ENCODE assay signal across 13 cellular contexts in genomic region chr22:40418366-40419201, GRCh38. TPM values are rescaled to one million over a fixed set of nuclear protein-coding genes. Genes with fewer than 3 reads are reported as not detected.
DNase-seq lines count a peak whose midpoint lies in the region; ATAC-seq, FAIRE-seq and TF ChIP-seq lines count a peak whose summit lies in the region.
"Had no signal": no experiment of that assay in that cellular context is flagged by ENCODE, and none has a peak within 500 bp of the region (broad histone marks: within the 10 kb centered on the region; RNA-seq: fewer than 3 reads in every experiment).

No MANE protein-coding gene starts in this region.

- H3K4me3 ChIP-seq in GM12878: no peak overlapping the region
- H3K4me3 ChIP-seq: HAP-1, prostate gland had no signal

- H3K4me2 ChIP-seq in GM12878 (ENCODE audit: control insufficient read depth, insufficient read depth): no peak overlapping the region

- peak; percentile 70 for FAIRE-seq in GM12891 (lab: Jason Lieb, UNC)
- no peak for FAIRE-seq in GM12878 (lab: Jason Lieb, UNC)

- H4K20me1 ChIP-seq in GM12878 (ENCODE audit: control insufficient read depth, insufficient read depth): no peaks in the 10 kb centered on the region

- no peak for DNase-seq in GM12891 (ENCODE audit: insufficient read length, low spot score)
- peak; percentile 97 for DNase-seq in NCI-H2171 treated with DMSO at 0.1 percent for 48 hours (lab: John Stamatoyannopoulos, UW)
- no peak for DNase-seq in GM12878 (ENCODE audit: low read depth, low spot score)
- DNase-seq in occipital lobe (lab: John Stamatoyannopoulos, UW): peak; percentile 25
- DNase-seq in SIG-M5 (lab: John Stamatoyannopoulos, UW): no peak
- no peak for DNase-seq in hepatic stellate cell (ENCODE audit: low spot score)
- DNase-seq: activated CD4-positive, alpha-beta memory T cell treated with anti-CD3 and anti-CD28 coated beads for 36 hours; DMS79 had no signal

- TF ChIP-seq RAD21 in GM12878 (IDR thresholded peaks at IDR 0.05; ENCODE audit: insufficient read depth, low read depth, low read length): no peak

- SMC1A ChIA-PET in GM12878 (lab: Charles Lee; ENCODE audit: uncharacterized antibody, unreplicated experiment): no interaction called here

- ATAC-seq in GM12878: no peak
- ATAC-seq in HG03469 (IDR thresholded peaks at IDR 0.05; ENCODE audit: unreplicated experiment): no peak
- no peak for ATAC-seq in GM18868 (IDR thresholded peaks at IDR 0.05; ENCODE audit: unreplicated experiment)
- ATAC-seq: SK-N-SH treated with all-trans-retinoic acid at 6 μM for 48 hours had no signal

- TF ChIP-seq EP300 in GM12878 (IDR thresholded peaks at IDR 0.05; ENCODE audit: borderline replicate concordance in 1 of 2, control insufficient read depth in 1 of 2, low read depth in 2 of 2, low read length in 2 of 2): no peak

- no peak overlapping the region for H3K9ac ChIP-seq in GM12878 (ENCODE audit: control insufficient read depth, insufficient read depth, low read length)

- CTCF ChIA-PET in GM12878 (lab: Yijun Ruan, JAX): interaction anchor here (1.3 kb wide), 1 partner anchor 18 kb away, joined by 4 read pairs; no protein-coding TSS in a partner anchor

- no peak for TF ChIP-seq CTCF in GM12878 (IDR thresholded peaks at IDR 0.05 in 2 of 3, conservative IDR thresholded peaks at IDR 0.05 in 1 of 3; ENCODE audit: control insufficient read depth in 2 of 3, extremely low read depth in 1 of 3, insufficient read depth in 1 of 3, low read depth in 3 of 3, low read length in 3 of 3)

- H3K27me3 ChIP-seq in GM12878 (replicated peaks in 1 of 2; ENCODE audit: control insufficient read depth in 2 of 2, insufficient read depth in 2 of 2, low read length in 1 of 2): no peaks in the 10 kb centered on the region

- peaks cover 32% of the 10 kb centered on the region for H3K4me1 ChIP-seq in GM12878 (ENCODE audit: control insufficient read depth, insufficient read depth, low read length)
- H3K4me1 ChIP-seq: HAP-1, prostate gland had no signal

- H2AFZ ChIP-seq in GM12878 (ENCODE audit: control insufficient read depth, low read depth, low read length): no peak overlapping the region

- POLR2A ChIA-PET in GM12878 (lab: Charles Lee): no interaction called here

- TF ChIP-seq POLR2A in GM12891 (IDR thresholded peaks at IDR 0.05; ENCODE audit: low read depth, low read length) (no peak), GM12878 (IDR thresholded peaks at IDR 0.05; ENCODE audit: low read depth, low read length) (no peak)

- RAD21 ChIA-PET in GM12878 (lab: Charles Lee; ENCODE audit: unreplicated experiment): no interaction called here

- H3K27ac ChIP-seq in GM12878 (ENCODE audit: control insufficient read depth, insufficient read depth): no peak overlapping the region
- H3K27ac ChIP-seq: prostate gland had no signal

- intact Hi-C loops in GM12878 (cut with micrococcal nuclease; ENCODE audit: unreplicated experiment): no loop called here

- no peaks in the 10 kb centered on the region for H3K9me3 ChIP-seq in GM12878 (replicated peaks; ENCODE audit: control insufficient read depth, insufficient read depth, low read length)
- H3K9me3 ChIP-seq: HAP-1, prostate gland had no signal

- H3K36me3 ChIP-seq in GM12878 (ENCODE audit: control insufficient read depth in 2 of 2, insufficient read depth in 2 of 2, low read length in 1 of 2): peaks cover 23 to 61% of the 10 kb centered on the region in 2 experiments; a peak in 3 of 4 replicates

- BruUV-seq in GM12878 (replicated peaks; lab: Mats Ljungman, UMichigan): no TSS peak

- peaks cover 1% of the 10 kb centered on the region for H3K79me2 ChIP-seq in GM12878 (ENCODE audit: control insufficient read depth, insufficient read depth, low read length)

- 70% methylated on average over 29 of the region's 42 CpGs for WGBS in GM12878 (ENCODE audit: insufficient coverage, insufficient replicate concordance, low lambda C conversion rate, missing lambda C conversion rate)

- in situ Hi-C loops in GM12878 (cut with MboI): no loop called here

TF ChIP-seq in GM12891, 5 proteins besides CTCF, POLR2A, EP300 and RAD21:
- TF ChIP-seq POU2F2 (IDR thresholded peaks at IDR 0.05; ENCODE audit: low read depth, low read length) (no peak), TAF1 (IDR thresholded peaks at IDR 0.05; ENCODE audit: low read depth, low read length) (no peak), SPI1 (IDR thresholded peaks at IDR 0.05; ENCODE audit: low read depth, low read length) (no peak), PAX5 (IDR thresholded peaks at IDR 0.05; ENCODE audit: insufficient read depth, low read length, severe bottlenecking) (no peak)

TF ChIP-seq in GM12878, 131 proteins besides CTCF, POLR2A, EP300 and RAD21:
- no peak for TF ChIP-seq ELK1 (IDR thresholded peaks at IDR 0.05; ENCODE audit: low read depth, low read length)
- 0 out of 2 replicates have a peak, but pooled peaks have one; percentile 29 for TF ChIP-seq TCF12 (IDR thresholded peaks at IDR 0.05; ENCODE audit: low read depth, low read length)
TF ChIP-seq in GM12878: peak in this region for 1.

RNA-seq across cellular contexts. Expression of gene SGSM3, which starts 48.2 kb away (rescaled TPM):
- 48.9 TPM for polyA plus RNA-seq in GM12891 (2012; ENCODE audit: low read depth, missing spikeins)
- 91.8 and 98.1 TPM in 2 replicates for total RNA-seq in GM12878 (2013; cell fraction: nucleolus; rRNA removed)
- 54.2 and 55.3 TPM in 2 replicates for total RNA-seq in GM12878 (2014; rRNA removed)
- 20.6 and 23.6 TPM in 2 replicates for total RNA-seq in GM12878 (2014; rRNA removed; fragmentation: Illumina TruSeq; extraction: Trizol)
- 68.9 and 72.9 TPM in 2 replicates for total RNA-seq in GM12878 (2021)
- polyA plus RNA-seq in GM12878 (2011; ENCODE audit: low read depth): 31.9 TPM
- 21.2 and 38.4 TPM in 2 replicates for polyA plus RNA-seq in GM12878 (2011; rRNA removed)
- polyA plus RNA-seq in GM12878 (2011; cell fraction: cytosol; rRNA removed): 35.1 and 59.7 TPM in 2 replicates
- 531 and 554 TPM in 2 replicates for polyA plus RNA-seq in GM12878 (2011; cell fraction: nucleus; rRNA removed)
- polyA plus RNA-seq in GM12878 (2012): 61.2 and 72.9 TPM in 2 replicates
- polyA plus RNA-seq in GM12878 (2014; fragmentation: Illumina TruSeq; extraction: Trizol): 5.9 and 18.4 TPM in 2 replicates
- polyA plus RNA-seq in GM12878 (2014; fragmentation: Nextera tagmentation; extraction: Ambion mirVana): 1 to 10 TPM; 1.9 to 7.4 TPM
- 90.0 and 95.6 TPM in 2 replicates for polyA plus RNA-seq in GM12878 (2014; rRNA removed)
- 10 to 100 TPM; 61.7 to 65.4 TPM for polyA plus RNA-seq in GM12878 (2016; fragmentation: Nextera tagmentation; extraction: Ambion mirVana)
- polyA minus RNA-seq in GM12878 (2011; rRNA and poly(A)+ RNA removed): 16.1 and 27.2 TPM in 2 replicates
- 11.9 and 13.0 TPM in 2 replicates for polyA minus RNA-seq in GM12878 (2011; cell fraction: cytosol; rRNA and poly(A)+ RNA removed)
- polyA minus RNA-seq in GM12878 (2011; cell fraction: nucleus; rRNA and poly(A)+ RNA removed): 49.9 and 64.8 TPM in 2 replicates
- total RNA-seq in occipital lobe: 35.1 TPM

Comparison
In these comparisons a context has a peak if more than half of its experiments do, and no peak if none do; other contexts are left out.
1. DNase-seq: peak in NCI-H2171 treated with DMSO at 0.1 percent for 48 hours (single experiment) and occipital lobe (single experiment); none in GM12891 (single experiment), GM12878 (single experiment), SIG-M5 (single experiment) and hepatic stellate cell (single experiment).